In genomic region chr13:93200626-93201025, GRCh38 we compare ENCODE assay signal across 24 cellular contexts.
"Had no signal": no experiment of that assay in that cellular context is flagged by ENCODE, and none has a peak within 500 bp of the region (broad histone marks: within the 10 kb centered on the region; RNA-seq: fewer than 3 reads in every experiment).

No MANE protein-coding gene starts in this region.

- H3K4me1 ChIP-seq: colonic mucosa, esophagus squamous epithelium, gastrocnemius medialis, heart right ventricle, left lung, lower lobe of right lung had no signal

- DNase-seq: colonic mucosa; cortex of kidney; effector CD8-positive, alpha-beta T cell; effector memory CD8-positive, alpha-beta T cell; endodermal cell; esophagus squamous epithelium; foreskin fibroblast; foreskin melanocyte; gastrocnemius medialis; glutamatergic neuron; head of caudate nucleus; heart right ventricle; hippocampal formation; left cardiac atrium; left lung; left ventricle myocardium superior; lower lobe of right lung; mesenchymal stem cell; mucosa of descending colon; naive B cell had no signal

- ATAC-seq: effector memory CD8-positive, alpha-beta T cell; esophagus mucosa; gastrocnemius medialis; heart right ventricle; left cardiac atrium; left lung; left ventricle myocardium superior; lower lobe of right lung; mucosa of descending colon had no signal

- H3K27ac ChIP-seq: colonic mucosa, epithelial cell of prostate, esophagus squamous epithelium, gastrocnemius medialis, heart right ventricle, left lung, lower lobe of right lung had no signal

- H3K9me3 ChIP-seq: colonic mucosa, esophagus squamous epithelium, gastrocnemius medialis, lower lobe of right lung, mucosa of descending colon had no signal

- H3K36me3 ChIP-seq: colonic mucosa, esophagus squamous epithelium, gastrocnemius medialis, heart right ventricle, left lung, lower lobe of right lung had no signal

- FAIRE-seq: islet of Langerhans, keratinocyte had no signal

- H3K27me3 ChIP-seq: colonic mucosa, esophagus squamous epithelium, gastrocnemius medialis, heart right ventricle, left lung had no signal

- H3K4me3 ChIP-seq: colonic mucosa, esophagus squamous epithelium, gastrocnemius medialis, heart right ventricle, left lung, lower lobe of right lung, mucosa of descending colon had no signal
